8 cellular contexts compared by ENCODE assay signal in the genomic region with DNA sequence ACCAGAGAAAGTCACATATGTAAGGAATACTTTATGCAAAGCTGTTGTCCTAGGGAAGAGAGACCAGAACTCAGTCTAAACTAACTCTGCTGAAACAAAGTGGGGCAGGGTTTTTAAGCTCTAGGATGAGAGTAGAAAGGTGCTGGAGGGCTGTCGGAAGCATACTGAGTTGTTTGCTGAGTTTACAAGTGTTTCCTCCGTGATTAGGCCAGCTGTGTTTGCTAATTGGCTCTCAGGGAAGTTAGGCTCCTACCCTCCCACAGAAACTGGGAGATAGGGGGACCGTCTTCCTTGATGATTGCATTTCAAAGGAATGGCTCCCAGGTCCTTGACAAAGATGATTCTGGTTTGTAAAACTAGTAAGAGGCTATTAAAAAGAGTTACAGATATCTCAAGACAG. TPM values are rescaled to one million over a fixed set of nuclear protein-coding genes. Genes with fewer than 3 reads are reported as not detected.
DNase-seq lines count a peak whose midpoint lies in the region; ATAC-seq and TF ChIP-seq lines count a peak whose summit lies in the region.

No MANE protein-coding gene starts in this region.

- no peak overlapping the region for H3K27ac ChIP-seq in upper lobe of right lung

- no peaks in the 10 kb centered on the region for H3K9me3 ChIP-seq in upper lobe of right lung

- H3K4me3 ChIP-seq in fibroblast of mammary gland (ENCODE audit: control insufficient read depth, low read depth, low read length), result peak overlapping the region; percentile 70
- peak overlapping the region; percentile 61 for H3K4me3 ChIP-seq in upper lobe of right lung

- no peak overlapping the region for H3K27ac Mint-ChIP-seq in activated naive CD8-positive, alpha-beta T cell
- H3K27ac Mint-ChIP-seq in activated naive CD8-positive, alpha-beta T cell treated with anti-CD3 and anti-CD28 coated beads, Interleukin-2, amount 50 U/mL, for 24 hours, result no peak overlapping the region

- TF ChIP-seq CTCF in fibroblast of mammary gland (conservative IDR thresholded peaks at IDR 0.05; ENCODE audit: control insufficient read depth, insufficient read depth, low read depth, low read length), result no peak
- no peak for TF ChIP-seq CTCF in upper lobe of right lung (IDR thresholded peaks at IDR 0.05)

- peaks cover 20% of the 10 kb centered on the region for H3K27me3 Mint-ChIP-seq in activated naive CD8-positive, alpha-beta T cell
- H3K27me3 Mint-ChIP-seq in activated naive CD8-positive, alpha-beta T cell treated with anti-CD3 and anti-CD28 coated beads, Interleukin-2, amount 50 U/mL, for 24 hours, result peaks cover 29% of the 10 kb centered on the region

- peaks cover 3% of the 10 kb centered on the region for H3K4me1 ChIP-seq in upper lobe of right lung

- no peaks in the 10 kb centered on the region for H3K27me3 ChIP-seq in upper lobe of right lung

- peaks cover 26% of the 10 kb centered on the region for H3K4me1 Mint-ChIP-seq in activated naive CD8-positive, alpha-beta T cell (ENCODE audit: low read depth)
- H3K4me1 Mint-ChIP-seq in activated naive CD8-positive, alpha-beta T cell treated with anti-CD3 and anti-CD28 coated beads, Interleukin-2, amount 50 U/mL, for 24 hours, result peaks cover 26% of the 10 kb centered on the region

- peak overlapping the region; percentile 89 for H3K4me3 Mint-ChIP-seq in activated naive CD8-positive, alpha-beta T cell
- no peak overlapping the region for H3K4me3 Mint-ChIP-seq in activated naive CD8-positive, alpha-beta T cell treated with anti-CD3 and anti-CD28 coated beads, Interleukin-2, amount 50 U/mL, for 24 hours

- ATAC-seq in activated naive CD8-positive, alpha-beta T cell treated with anti-CD3 and anti-CD28 coated beads, Interleukin-2, amount 50 U/mL, for 24 hours, result no peak
- ATAC-seq in upper lobe of right lung, result no peak

- no peak for DNase-seq in activated naive CD8-positive, alpha-beta T cell treated with anti-CD3 and anti-CD28 coated beads, Interleukin-2, amount 50 U/mL, for 24 hours
- DNase-seq in RKO (ENCODE audit: low spot score) (peak; percentile 79), fibroblast of mammary gland (ENCODE audit: low read depth) (peak; percentile 29), upper lobe of right lung (no peak), AG08395 (ENCODE audit: low spot score) (no peak), NOMO-1 treated with dmso at 0.1 percent for 144 hours (lab: John Stamatoyannopoulos, UW; ENCODE audit: unreplicated experiment) (no peak)
- no peak for DNase-seq in effector CD4-positive, alpha-beta T cell

- H3K9me3 Mint-ChIP-seq in activated naive CD8-positive, alpha-beta T cell (ENCODE audit: low read depth), result no peaks in the 10 kb centered on the region
- no peaks in the 10 kb centered on the region for H3K9me3 Mint-ChIP-seq in activated naive CD8-positive, alpha-beta T cell treated with anti-CD3 and anti-CD28 coated beads, Interleukin-2, amount 50 U/mL, for 24 hours

- H3K36me3 Mint-ChIP-seq in activated naive CD8-positive, alpha-beta T cell, result no peaks in the 10 kb centered on the region
- no peaks in the 10 kb centered on the region for H3K36me3 Mint-ChIP-seq in activated naive CD8-positive, alpha-beta T cell treated with anti-CD3 and anti-CD28 coated beads, Interleukin-2, amount 50 U/mL, for 24 hours (ENCODE audit: low read depth)

- intact Hi-C loops in upper lobe of right lung (cut with DNase I), result no loop called here

- H3K36me3 ChIP-seq in upper lobe of right lung, result no peaks in the 10 kb centered on the region

RNA-seq across cellular contexts. Expression of a gene that starts 24.4 kb away (rescaled TPM):
- 4.8 TPM for total RNA-seq in upper lobe of right lung

Comparison
In these comparisons a context has a peak if more than half of its experiments do, and no peak if none do; other contexts are left out.
1. DNase-seq: peak in RKO (single experiment) and fibroblast of mammary gland (single experiment); none in activated naive CD8-positive, alpha-beta T cell treated with anti-CD3 and anti-CD28 coated beads, Interleukin-2, amount 50 U/mL, for 24 hours (single experiment), upper lobe of right lung (single experiment), AG08395 (single experiment), NOMO-1 treated with dmso at 0.1 percent for 144 hours (single experiment) and effector CD4-positive, alpha-beta T cell (single experiment).